In genomic region chr22:49568751-49569285, GRCh38 we compare ENCODE assay signal across 1 cellular context.
TF ChIP-seq lines count a peak whose summit lies in the region.

No MANE protein-coding gene starts in this region.

TF ChIP-seq in WTC11, 78 proteins besides CTCF, POLR2A, EP300 and RAD21 (continued from another document):
- no peak for TF ChIP-seq ATF3 (CRISPR knock-in tag; conservative IDR thresholded peaks at IDR 0.05)
